21 cellular contexts compared by ENCODE assay signal in genomic region chr18:36547544-36547943, GRCh38.
"Had no signal": no experiment of that assay in that cellular context is flagged by ENCODE, and none has a peak within 500 bp of the region (broad histone marks: within the 10 kb centered on the region; RNA-seq: fewer than 3 reads in every experiment).

No MANE protein-coding gene starts in this region.

- H3K36me3 ChIP-seq: lower lobe of right lung, prostate gland, sigmoid colon, stomach, thyroid gland, vagina had no signal

- DNase-seq: dermis blood vessel endothelial cell; effector memory CD4-positive, alpha-beta T cell; erythroblast; left colon; left ventricle myocardium superior; lower lobe of right lung; naive B cell; nucleus accumbens; right cardiac atrium; sigmoid colon; stimulated activated CD4-positive, alpha-beta T cell treated with anti-CD3 and anti-CD28 coated beads, Interleukin-2, amount 100 ng/mL, for 24 hours; stimulated activated CD4-positive, alpha-beta T cell treated with anti-CD3 and anti-CD28 coated beads, Interleukin-4, amount 100 ng/mL, for 24 hours; stimulated activated naive CD4-positive, alpha-beta T cell treated with Interleukin-2 at 50 U/mL for 16 hours; stomach; thyroid gland; trophoblast cell had no signal

- H3K4me1 ChIP-seq: lower lobe of right lung, prostate gland, sigmoid colon, vagina had no signal

- H3K27me3 ChIP-seq: hepatocyte, sigmoid colon, stomach, thyroid gland, vagina had no signal

- H3K9me3 ChIP-seq: lower lobe of right lung, prostate gland, sigmoid colon, stomach, thyroid gland, vagina had no signal

- H3K4me3 ChIP-seq: coronary artery, hepatocyte, lower lobe of right lung, prostate gland, sigmoid colon, stomach, thyroid gland, vagina had no signal

- H3K27ac ChIP-seq: coronary artery, hepatocyte, lower lobe of right lung, prostate gland, sigmoid colon, stomach, thyroid gland, vagina had no signal

- ATAC-seq: left colon; lower lobe of right lung; stimulated activated effector memory CD8-positive, alpha-beta T cell treated with anti-CD3 and anti-CD28 coated beads, Interleukin-12 subunit alpha, Interleukin-12 subunit beta, amount 100 ng/mL, for 72 hours had no signal
